In genomic region chr4:74603186-74603585, GRCh38 we compare ENCODE assay signal across 8 cellular contexts.
"Had no signal": no experiment of that assay in that cellular context is flagged by ENCODE, and none has a peak within 500 bp of the region (broad histone marks: within the 10 kb centered on the region; RNA-seq: fewer than 3 reads in every experiment).

No MANE protein-coding gene starts in this region.

- DNase-seq: GDM1, GF-D8 had no signal

- ATAC-seq: GM12878 had no signal

- FAIRE-seq: G401.6, GM12878, GM12891, GM12892, GM18507, GM19239 had no signal

- H3K4me3 ChIP-seq: GM12878 had no signal
